8 cellular contexts compared by ENCODE assay signal in genomic region chr6:156767603-156768467, GRCh38. TPM values are rescaled to one million over a fixed set of nuclear protein-coding genes. Genes with fewer than 3 reads are reported as not detected.
DNase-seq lines count a peak whose midpoint lies in the region; ATAC-seq and TF ChIP-seq lines count a peak whose summit lies in the region.

No MANE protein-coding gene starts in this region.

- H3K4me3 ChIP-seq in H7 (ENCODE audit: insufficient read depth, low read depth, low read length): no peak overlapping the region

- no peaks in the 10 kb centered on the region for H3K27me3 ChIP-seq in H7 (ENCODE audit: control insufficient read depth, insufficient read depth, low read length)

- ATAC-seq in GM18907 (IDR thresholded peaks at IDR 0.05; ENCODE audit: unreplicated experiment): peak; percentile 93
- ATAC-seq in activated T-cell treated with anti-CD3 and anti-CD28 coated beads, Interleukin-2, amount 50 U/mL, for 4 hours: no peak

- no peaks in the 10 kb centered on the region for H3K36me3 ChIP-seq in H7 (replicated peaks; ENCODE audit: control insufficient read depth, insufficient read depth, low read length)

- H3K27me3 Mint-ChIP-seq in IgD-negative memory B cell (no peaks in the 10 kb centered on the region), progenitor cell of endocrine pancreas (peaks cover 3% of the 10 kb centered on the region), HFFc6 (ENCODE audit: insufficient read depth) (peaks cover 11% of the 10 kb centered on the region)
- peaks cover 3% of the 10 kb centered on the region for H3K27me3 Mint-ChIP-seq in activated T-cell treated with anti-CD3 and anti-CD28 coated beads, Interleukin-2, amount 50 U/mL, for 4 hours (ENCODE audit: low read depth)

- H3K4me1 Mint-ChIP-seq in IgD-negative memory B cell (peaks cover 16 to 19% (median 17%) of the 10 kb centered on the region in 3 donors), progenitor cell of endocrine pancreas (ENCODE audit: low read depth) (peaks cover 3% of the 10 kb centered on the region), HFFc6 (ENCODE audit: low read depth) (peaks cover 7% of the 10 kb centered on the region)
- peaks cover 8% of the 10 kb centered on the region for H3K4me1 Mint-ChIP-seq in activated T-cell treated with anti-CD3 and anti-CD28 coated beads, Interleukin-2, amount 50 U/mL, for 4 hours (ENCODE audit: low read depth)

- H3K4me3 Mint-ChIP-seq in IgD-negative memory B cell (peak overlapping the region; percentile 1 to 79 (median 46)), progenitor cell of endocrine pancreas (ENCODE audit: low read depth) (no peak overlapping the region), HFFc6 (no peak overlapping the region)
- no peak overlapping the region for H3K4me3 Mint-ChIP-seq in activated T-cell treated with anti-CD3 and anti-CD28 coated beads, Interleukin-2, amount 50 U/mL, for 4 hours

- H3K27ac Mint-ChIP-seq in IgD-negative memory B cell: peak overlapping the region; percentile 30 to 95 (median 86)
- H3K27ac Mint-ChIP-seq in progenitor cell of endocrine pancreas: no peak overlapping the region
- no peak overlapping the region for H3K27ac Mint-ChIP-seq in HFFc6

- H3K36me3 Mint-ChIP-seq in IgD-negative memory B cell (no peaks in the 10 kb centered on the region), progenitor cell of endocrine pancreas (ENCODE audit: insufficient read depth) (no peaks in the 10 kb centered on the region), HFFc6 (ENCODE audit: low read depth) (peaks cover 6% of the 10 kb centered on the region; the same call in 1 of the 2 replicates)
- no peaks in the 10 kb centered on the region for H3K36me3 Mint-ChIP-seq in activated T-cell treated with anti-CD3 and anti-CD28 coated beads, Interleukin-2, amount 50 U/mL, for 4 hours (ENCODE audit: insufficient read depth)

- peak; percentile 51 for DNase-seq in H7
- peak; percentile 79 for DNase-seq in kidney tubule cell (ENCODE audit: low spot score)
- DNase-seq in progenitor cell of endocrine pancreas (ENCODE audit: low spot score, unreplicated experiment): no peak
- DNase-seq in activated T-cell treated with anti-CD3 and anti-CD28 coated beads, Interleukin-2, amount 50 U/mL, for 4 hours: no peak
- DNase-seq in substantia nigra (lab: John Stamatoyannopoulos, UW): no peak
- no peak for DNase-seq in HFFc6

- H3K27ac ChIP-seq in substantia nigra (ENCODE audit: low read depth, low read length, poor library complexity, severe bottlenecking): no peak overlapping the region

- TF ChIP-seq CTCF in progenitor cell of endocrine pancreas (IDR thresholded peaks at IDR 0.05; ENCODE audit: unreplicated experiment) (no peak), HFFc6 (IDR thresholded peaks at IDR 0.05) (no peak)

- H3K9me3 Mint-ChIP-seq in IgD-negative memory B cell (no peaks in the 10 kb centered on the region), progenitor cell of endocrine pancreas (ENCODE audit: low read depth) (no peaks in the 10 kb centered on the region), HFFc6 (no peaks in the 10 kb centered on the region)
- H3K9me3 Mint-ChIP-seq in activated T-cell treated with anti-CD3 and anti-CD28 coated beads, Interleukin-2, amount 50 U/mL, for 4 hours: no peaks in the 10 kb centered on the region

RNA-seq across cellular contexts. Expression of gene ARID1B, which starts 9.3 kb away (rescaled TPM):
- total RNA-seq in H7 (2014; rRNA removed; shearing (Covaris generic)): 20.9 and 27.8 TPM in 2 replicates
- polyA plus RNA-seq in IgD-negative memory B cell: 21.9 TPM
- total RNA-seq in progenitor cell of endocrine pancreas: 152 and 153 TPM in 2 replicates
- total RNA-seq in activated T-cell treated with anti-CD3 and anti-CD28 coated beads, Interleukin-2, amount 50 U/mL, for 4 hours: 10 to 100 TPM; 45.6 to 46.6 (median 46.0) TPM
- 10 to 100 TPM; 32.5 to 44.3 (median 36.5) TPM for total RNA-seq in HFFc6 (2021; fragmentation: NEBNext Ultra II Directional; extraction: Animal tissue kit (Norgen Biotek cat#: 25700))

Comparison
In these comparisons a context has a peak if more than half of its experiments do, and no peak if none do; other contexts are left out.
1. DNase-seq: peak in H7 (single experiment) and kidney tubule cell (single experiment); none in progenitor cell of endocrine pancreas (single experiment), activated T-cell treated with anti-CD3 and anti-CD28 coated beads, Interleukin-2, amount 50 U/mL, for 4 hours (single experiment), substantia nigra (0 of 49) and HFFc6 (single experiment).
2. H3K27ac Mint-ChIP-seq: peak in IgD-negative memory B cell (3 of 3); none in progenitor cell of endocrine pancreas (single experiment) and HFFc6 (single experiment).
3. H3K4me3 Mint-ChIP-seq: peak in IgD-negative memory B cell (4 of 4); none in progenitor cell of endocrine pancreas (single experiment), activated T-cell treated with anti-CD3 and anti-CD28 coated beads, Interleukin-2, amount 50 U/mL, for 4 hours (single experiment) and HFFc6 (single experiment).